ENCODE assay signal across 1 cellular context in genomic region chr1:64161347-64162080, GRCh38.
TF ChIP-seq lines count a peak whose summit lies in the region.

No MANE protein-coding gene starts in this region.

TF ChIP-seq in SK-N-SH treated with all-trans-retinoic acid at 6 μM for 48 hours, 23 proteins besides CTCF, POLR2A, EP300 and RAD21 (continued from another document):
- TF ChIP-seq TSHZ2 (CRISPR knock-in tag; IDR thresholded peaks at IDR 0.05) = no peak
